Comparison of ENCODE assay signal across 17 cellular contexts in genomic region chr3:188979669-188980311, GRCh38.
A peak's percentile ranks its signal among the peaks of the same experiment; 100 is the strongest.
DNase-seq lines count a peak whose midpoint lies in the region; ATAC-seq and TF ChIP-seq lines count a peak whose summit lies in the region.
"Had no signal": no experiment of that assay in that cellular context is flagged by ENCODE, and none has a peak within 500 bp of the region (broad histone marks: within the 10 kb centered on the region; RNA-seq: fewer than 3 reads in every experiment).

No MANE protein-coding gene starts in this region.

- H3K36me3 Mint-ChIP-seq in natural killer cell, result no peaks in the 10 kb centered on the region
- H3K36me3 Mint-ChIP-seq: memory B cell had no signal

- peaks cover 34% of the 10 kb centered on the region for H3K4me1 ChIP-seq in suprapubic skin
- H3K4me1 ChIP-seq: SJCRH30 had no signal

- H3K27ac ChIP-seq in suprapubic skin, result peak overlapping the region; percentile 42
- H3K27ac ChIP-seq: 22Rv1; BLaER1 treated with 17β-estradiol and CSF1 and Interleukin-3, amounts not matched to agents 10 nM and 100 nM; SJCRH30 had no signal

- TF ChIP-seq CTCF in suprapubic skin (IDR thresholded peaks at IDR 0.05) (no peak), natural killer cell (IDR thresholded peaks at IDR 0.05) (no peak)

- peaks cover 10% of the 10 kb centered on the region in 2 donors for H3K4me1 Mint-ChIP-seq in natural killer cell

- ATAC-seq in GM18502 (IDR thresholded peaks at IDR 0.05; ENCODE audit: poor library complexity, unreplicated experiment) (no peak), HG03520 (IDR thresholded peaks at IDR 0.05; ENCODE audit: unreplicated experiment) (no peak), natural killer cell (no peak)

- no peak overlapping the region for H3K4me3 ChIP-seq in suprapubic skin
- H3K4me3 ChIP-seq: BLaER1 treated with 17β-estradiol and CSF1 and Interleukin-3, amounts not matched to agents 10 nM and 100 nM; SJCRH30 had no signal

- WGBS in suprapubic skin, result 52% methylated on average over 6 of the region's 6 CpGs

- no peak for TF ChIP-seq EP300 in suprapubic skin (IDR thresholded peaks at IDR 0.05)

- H3K36me3 ChIP-seq in suprapubic skin, result no peaks in the 10 kb centered on the region
- H3K36me3 ChIP-seq: BLaER1 treated with 17β-estradiol and CSF1 and Interleukin-3, amounts not matched to agents 10 nM and 100 nM; SJCRH30 had no signal

- no peak overlapping the region for H3K27ac Mint-ChIP-seq in natural killer cell
- H3K27ac Mint-ChIP-seq: activated CD4-positive, alpha-beta T cell treated with anti-CD3 and anti-CD28 coated beads, Interleukin-2, amount 10 ng/mL, durations not matched to agents 7 days and 5 days; activated T-cell treated with anti-CD3 and anti-CD28 coated beads, Interleukin-2, amount 50 U/mL, for 24 hours; memory B cell had no signal

- no peaks in the 10 kb centered on the region for H3K9me3 Mint-ChIP-seq in natural killer cell
- H3K9me3 Mint-ChIP-seq: activated CD4-positive, alpha-beta T cell treated with anti-CD3 and anti-CD28 coated beads, Interleukin-2, amount 10 ng/mL, durations not matched to agents 7 days and 5 days; activated T-cell treated with anti-CD3 and anti-CD28 coated beads, Interleukin-2, amount 50 U/mL, for 24 hours; memory B cell had no signal

- no peaks in the 10 kb centered on the region for H3K27me3 Mint-ChIP-seq in natural killer cell (ENCODE audit: low read depth in 2 of 2)
- H3K27me3 Mint-ChIP-seq: activated T-cell treated with anti-CD3 and anti-CD28 coated beads, Interleukin-2, amount 50 U/mL, for 24 hours had no signal

- no peak overlapping the region for H3K4me3 Mint-ChIP-seq in natural killer cell
- H3K4me3 Mint-ChIP-seq: activated CD4-positive, alpha-beta T cell treated with anti-CD3 and anti-CD28 coated beads, Interleukin-2, amount 10 ng/mL, durations not matched to agents 7 days and 5 days; activated T-cell treated with anti-CD3 and anti-CD28 coated beads, Interleukin-2, amount 50 U/mL, for 24 hours; memory B cell had no signal

- no peak for TF ChIP-seq POLR2A in suprapubic skin (IDR thresholded peaks at IDR 0.05)

- peak; percentile 46 for DNase-seq in DMS 273 (lab: John Stamatoyannopoulos, UW; ENCODE audit: unreplicated experiment)
- no peak for DNase-seq in DMS 273 treated with DMSO at 0.1 percent for 48 hours (lab: John Stamatoyannopoulos, UW)
- DNase-seq in NCI-H1105 (lab: John Stamatoyannopoulos, UW), result peak; percentile 100
- peak; percentile 44 for DNase-seq in cerebellum (ENCODE audit: low spot score)
- no peak for DNase-seq in suprapubic skin (ENCODE audit: low spot score in 2 of 2)
- no peak for DNase-seq in natural killer cell
- DNase-seq: activated CD4-positive, alpha-beta T cell treated with anti-CD3 and anti-CD28 coated beads, Interleukin-2, amount 10 ng/mL, durations not matched to agents 7 days and 5 days; activated T-cell treated with anti-CD3 and anti-CD28 coated beads, Interleukin-2, amount 50 U/mL, for 24 hours; DMS53; KG1; NCI-H2029; SJCRH30 had no signal

- no peaks in the 10 kb centered on the region for H3K9me3 ChIP-seq in suprapubic skin
- H3K9me3 ChIP-seq: BLaER1 treated with 17β-estradiol and CSF1 and Interleukin-3, amounts not matched to agents 10 nM and 100 nM; SJCRH30 had no signal

- no peaks in the 10 kb centered on the region for H3K27me3 ChIP-seq in suprapubic skin
- H3K27me3 ChIP-seq: BLaER1 treated with 17β-estradiol and CSF1 and Interleukin-3, amounts not matched to agents 10 nM and 100 nM; SJCRH30 had no signal

- intact Hi-C loops in natural killer cell (cut with micrococcal nuclease), result no loop called here

Comparison
In these comparisons a context has a peak if more than half of its experiments do, and no peak if none do; other contexts are left out.
1. DNase-seq: peak in DMS 273 (single experiment), NCI-H1105 (single experiment) and cerebellum (single experiment); none in DMS 273 treated with DMSO at 0.1 percent for 48 hours (single experiment), suprapubic skin (0 of 2) and natural killer cell (single experiment).